Comparison of ENCODE assay signal across 16 cellular contexts in the genomic region with DNA sequence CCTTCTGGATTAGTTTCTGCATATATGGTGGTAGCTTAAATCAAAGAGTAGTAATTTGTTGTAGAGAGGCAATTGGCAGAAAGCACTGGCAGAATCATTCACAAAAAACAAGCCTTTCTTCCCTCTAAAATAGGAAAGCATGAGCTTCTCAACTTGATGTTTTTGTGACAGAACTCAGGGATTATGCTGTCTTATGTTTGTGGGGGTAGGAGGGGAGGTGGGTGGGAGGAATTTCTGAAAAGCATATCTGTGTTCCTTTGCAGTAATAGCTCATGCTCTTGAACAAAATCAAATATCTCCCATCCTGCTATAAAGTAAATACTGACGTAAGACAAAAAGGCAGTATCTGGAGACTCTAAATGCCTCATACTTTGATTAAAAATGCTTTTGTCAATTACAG.
"Had no signal": no experiment of that assay in that cellular context is flagged by ENCODE, and none has a peak within 500 bp of the region (broad histone marks: within the 10 kb centered on the region; RNA-seq: fewer than 3 reads in every experiment).

No MANE protein-coding gene starts in this region.

- DNase-seq: Kasumi-1, MM.1S, NCI-H1092 treated with DMSO at 0.1 percent for 48 hours, NCI-H187, NCI-H2029, NCI-H2171, NCI-H226, NCI-H510A treated with DMSO at 0.1 percent for 48 hours, NCI-H82, Right ventricle myocardium superior, RPMI8226, SIG-M5 had no signal

- H3K27ac ChIP-seq: KMS-11, SJSA1, SK-N-MC had no signal

- H3K36me3 ChIP-seq: SJSA1 had no signal

- H3K9me3 ChIP-seq: SJSA1 had no signal

- H3K4me1 ChIP-seq: SJSA1 had no signal

- H3K4me3 ChIP-seq: K562, SJSA1, SK-N-MC had no signal

- H3K27me3 ChIP-seq: SJSA1 had no signal

- H3K4me2 ChIP-seq: KMS-11 had no signal

- ATAC-seq: K562 had no signal

- H3K9ac ChIP-seq: KMS-11 had no signal
